ENCODE assay signal across 8 cellular contexts in the genomic region with DNA sequence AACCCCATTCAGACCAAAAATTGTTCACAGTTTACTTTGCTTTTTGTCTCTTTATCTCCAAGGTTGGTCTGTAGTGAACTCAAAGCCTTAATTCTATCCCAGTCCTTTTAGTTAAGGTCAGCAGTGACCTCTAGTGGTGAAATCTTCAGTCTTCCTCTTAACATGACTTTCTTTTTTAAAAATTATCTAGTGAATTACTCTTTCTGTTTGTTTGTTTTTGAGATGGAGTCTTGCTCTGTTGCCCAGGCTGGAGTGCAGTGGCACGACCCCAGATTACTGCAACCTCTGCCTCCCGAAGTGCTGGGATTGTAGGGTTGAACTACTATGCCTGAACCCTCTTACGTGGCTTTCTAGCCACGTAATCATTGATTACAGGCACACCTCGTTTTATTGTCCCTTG. TPM values are rescaled to one million over a fixed set of nuclear protein-coding genes. Genes with fewer than 3 reads are reported as not detected.
DNase-seq lines count a peak whose midpoint lies in the region; ATAC-seq and TF ChIP-seq lines count a peak whose summit lies in the region.

No MANE protein-coding gene starts in this region.

- H3K9ac ChIP-seq in H9 (ENCODE audit: extremely low read depth, insufficient read length, low read length) (no peak overlapping the region), endodermal cell (ENCODE audit: extremely low read depth, low read length, poor library complexity, severe bottlenecking) (no peak overlapping the region)

- H2BK12ac ChIP-seq in H9 (ENCODE audit: insufficient read length, low read depth, low read length): no peak overlapping the region

- H3K27me3 Mint-ChIP-seq in H9 (ENCODE audit: low read depth): no peaks in the 10 kb centered on the region; the same call in 1 of the 2 replicates
- H3K27me3 Mint-ChIP-seq in endodermal cell (ENCODE audit: insufficient read depth): no peaks in the 10 kb centered on the region

- no peak overlapping the region for H4K8ac ChIP-seq in H9 (replicated peaks; ENCODE audit: insufficient read length, low read depth, low read length)

- WGBS in H9 (ENCODE audit: extremely low coverage, insufficient read length, low lambda C conversion rate): no CpG with 5 or more reads among the region's 5 CpGs
- WGBS in endodermal cell (ENCODE audit: insufficient coverage in 1 of 2, insufficient read length in 1 of 2), 2 experiments: 38 to 57% methylated on average over 3 to 5 of the region's 5 CpGs

- H3K9me3 Mint-ChIP-seq in H9 (peaks cover 7% of the 10 kb centered on the region in 2 experiments; a peak in 3 of 5 replicates), endodermal cell (peaks cover 18% of the 10 kb centered on the region)

- no peak overlapping the region for H2BK15ac ChIP-seq in H9 (ENCODE audit: low read depth, low read length)

- ATAC-seq in mucosa of descending colon (peak; percentile 87), HG02588 (IDR thresholded peaks at IDR 0.05; ENCODE audit: unreplicated experiment) (no peak)

- H3K4ac ChIP-seq in H9 (ENCODE audit: low read depth, low read length): no peak overlapping the region

- DNase-seq in cardiac muscle cell (ENCODE audit: low read depth in 1 of 2, low spot score in 1 of 2): peak; percentile 81 to 90
- DNase-seq in right atrium auricular region (ENCODE audit: low spot score): no peak
- DNase-seq in H9: no peak
- DNase-seq in NAMALWA (ENCODE audit: low spot score): peak; percentile 90
- DNase-seq in SIG-M5 (lab: John Stamatoyannopoulos, UW): peak; percentile 26
- no peak for DNase-seq in endodermal cell
- DNase-seq in mucosa of descending colon: peak in 1 of 3 donors; percentile 83

- H3K36me3 Mint-ChIP-seq in H9 (ENCODE audit: insufficient read depth in 1 of 3, low read depth in 3 of 3): peaks cover 0 to 4% (median 0%) of the 10 kb centered on the region in 3 experiments; a peak in 2 of 7 replicates
- no peaks in the 10 kb centered on the region for H3K36me3 Mint-ChIP-seq in endodermal cell (ENCODE audit: low read depth)

- H3K27me3 ChIP-seq in cardiac muscle cell: no peaks in the 10 kb centered on the region
- H3K27me3 ChIP-seq in right atrium auricular region: no peaks in the 10 kb centered on the region
- H3K27me3 ChIP-seq in H9 (ENCODE audit: insufficient read depth, low read length): no peaks in the 10 kb centered on the region
- no peaks in the 10 kb centered on the region for H3K27me3 ChIP-seq in endodermal cell (ENCODE audit: control insufficient read depth, insufficient read depth, low read length, poor library complexity, severe bottlenecking)

- intact Hi-C loops in mucosa of descending colon (cut with DNase I, micrococcal nuclease): loop anchor here (10.0 kb wide), 1 partner anchor 167 kb away; no protein-coding TSS in a partner anchor

- H3K79me1 ChIP-seq in H9 (ENCODE audit: insufficient read depth, low read depth, low read length, poor library complexity, severe bottlenecking): no peaks in the 10 kb centered on the region

- H3K56ac ChIP-seq in H9 (ENCODE audit: insufficient read length, low read depth, low read length): no peak overlapping the region

- no peak overlapping the region for H4K91ac ChIP-seq in H9 (ENCODE audit: insufficient read length, low read depth, low read length)

- H3K4me1 ChIP-seq in cardiac muscle cell (ENCODE audit: low read depth) (no peaks in the 10 kb centered on the region), right atrium auricular region (no peaks in the 10 kb centered on the region), H9 (ENCODE audit: insufficient read depth, low read length) (peaks cover 4% of the 10 kb centered on the region; the same call in 1 of the 2 replicates), endodermal cell (ENCODE audit: control insufficient read depth, insufficient read depth, low read length) (no peaks in the 10 kb centered on the region), mucosa of descending colon (ENCODE audit: low read depth) (no peaks in the 10 kb centered on the region)

- H3T11ph ChIP-seq in H9 (ENCODE audit: low read length): no peak overlapping the region

- H3K27ac Mint-ChIP-seq in H9 (no peak overlapping the region), endodermal cell (no peak overlapping the region)

- no peak overlapping the region for H2AFZ ChIP-seq in H9 (ENCODE audit: low read length)

- H4K5ac ChIP-seq in H9 (ENCODE audit: insufficient read length, low read depth, low read length): no peak overlapping the region

- no peak overlapping the region for H2BK120ac ChIP-seq in H9 (ENCODE audit: low read depth, low read length, poor library complexity, severe bottlenecking)

- TF ChIP-seq CTCF in cardiac muscle cell (IDR thresholded peaks at IDR 0.05; ENCODE audit: low read depth, low read length) (peak; percentile 54), right atrium auricular region (IDR thresholded peaks at IDR 0.05) (peak in 1 of 2 donors; percentile 77), H9 (conservative IDR thresholded peaks at IDR 0.05) (peak; percentile 84), endodermal cell (conservative IDR thresholded peaks at IDR 0.05) (peak; percentile 84), mucosa of descending colon (IDR thresholded peaks at IDR 0.05) (peak; percentile 22)

- no peaks in the 10 kb centered on the region for H3K36me3 ChIP-seq in cardiac muscle cell
- no peaks in the 10 kb centered on the region for H3K36me3 ChIP-seq in right atrium auricular region
- H3K36me3 ChIP-seq in endodermal cell (ENCODE audit: control insufficient read depth, insufficient read depth, low read length): no peaks in the 10 kb centered on the region
- H3K36me3 ChIP-seq in mucosa of descending colon (ENCODE audit: low read depth): no peaks in the 10 kb centered on the region

- H3K23ac ChIP-seq in H9 (ENCODE audit: insufficient read length, low read depth, low read length): no peak overlapping the region

- H2AK5ac ChIP-seq in H9 (ENCODE audit: insufficient read length, low read length): no peak overlapping the region

- no peak overlapping the region for H3K4me2 ChIP-seq in H9 (ENCODE audit: insufficient read depth, insufficient read length, low read length)

- H3K27ac ChIP-seq in cardiac muscle cell (no peak overlapping the region), right atrium auricular region (no peak overlapping the region), H9 (ENCODE audit: insufficient read length, low read depth, low read length) (no peak overlapping the region), endodermal cell (ENCODE audit: low read depth, low read length) (no peak overlapping the region)

- H3K9me3 ChIP-seq in cardiac muscle cell (ENCODE audit: low read depth): no peaks in the 10 kb centered on the region
- no peaks in the 10 kb centered on the region for H3K9me3 ChIP-seq in right atrium auricular region
- H3K9me3 ChIP-seq in H9 (ENCODE audit: control insufficient read depth, low read depth, low read length): no peaks in the 10 kb centered on the region
- no peaks in the 10 kb centered on the region for H3K9me3 ChIP-seq in endodermal cell (ENCODE audit: control insufficient read depth, low read length)
- H3K9me3 ChIP-seq in mucosa of descending colon: no peaks in the 10 kb centered on the region

- H3K23me2 ChIP-seq in H9 (ENCODE audit: insufficient read length, low read depth, low read length, poor library complexity, severe bottlenecking): no peaks in the 10 kb centered on the region

- no peaks in the 10 kb centered on the region for H3K79me2 ChIP-seq in H9 (ENCODE audit: insufficient read depth, low read length)

- no peak overlapping the region for H3K4me3 ChIP-seq in cardiac muscle cell
- peak overlapping the region in 1 of 2 donors; percentile 19 for H3K4me3 ChIP-seq in right atrium auricular region
- H3K4me3 ChIP-seq in endodermal cell (ENCODE audit: low read length): no peak overlapping the region
- no peak overlapping the region for H3K4me3 ChIP-seq in mucosa of descending colon

- H4K20me1 ChIP-seq in H9 (ENCODE audit: control insufficient read depth, insufficient read depth, insufficient read length): no peaks in the 10 kb centered on the region

- H3K18ac ChIP-seq in H9 (ENCODE audit: insufficient read length, low read depth, low read length): no peak overlapping the region

- no peak overlapping the region for H3K14ac ChIP-seq in H9 (ENCODE audit: insufficient read depth, low read length)

- H2BK20ac ChIP-seq in H9 (ENCODE audit: low read depth, low read length, poor library complexity, severe bottlenecking): no peak overlapping the region

- no peak overlapping the region for H3K4me3 Mint-ChIP-seq in H9
- H3K4me3 Mint-ChIP-seq in endodermal cell: no peak overlapping the region

- H2BK5ac ChIP-seq in H9 (ENCODE audit: insufficient read length, low read length): no peak overlapping the region

- H3K4me1 Mint-ChIP-seq in H9: peaks cover 12 to 16% of the 10 kb centered on the region in 2 experiments
- H3K4me1 Mint-ChIP-seq in endodermal cell: peaks cover 14% of the 10 kb centered on the region

RNA-seq across cellular contexts. Expression of a gene that starts 25.0 kb away (rescaled TPM):
- total RNA-seq in cardiac muscle cell (8.8 and 9.0 TPM in 2 replicates), right atrium auricular region (1 to 10 TPM; 3.9 to 4.9 TPM), H9 (2021) (1.3 and 1.4 TPM in 2 replicates), endodermal cell (1 to 10 TPM; 3.8 to 6.6 TPM), mucosa of descending colon (1 to 10 TPM; 4.2 to 7.6 (median 7.5) TPM)
- polyA plus RNA-seq in cardiac muscle cell: 5.3 and 6.0 TPM in 2 replicates
- 3.8 TPM for polyA plus RNA-seq in endodermal cell (2013, experiment 1 of 2)
- 5.3 TPM for polyA plus RNA-seq in endodermal cell (2013, experiment 2 of 2)

RNA-seq across cellular contexts. Expression of a gene that starts 53.0 kb away (rescaled TPM):
- total RNA-seq in cardiac muscle cell (180 and 189 TPM in 2 replicates), right atrium auricular region (10 to 100 TPM; 57.8 to 78.7 TPM), H9 (2021) (411 and 420 TPM in 2 replicates), endodermal cell (100 to 1,000 TPM; 283 to 299 TPM), mucosa of descending colon (100 to 1,000 TPM; 212 to 229 (median 227) TPM)
- 111 and 130 TPM in 2 replicates for polyA plus RNA-seq in cardiac muscle cell
- 222 TPM for polyA plus RNA-seq in endodermal cell (2013, experiment 1 of 2)
- 193 TPM for polyA plus RNA-seq in endodermal cell (2013, experiment 2 of 2)

Comparison
In these comparisons a context has a peak if more than half of its experiments do, and no peak if none do; other contexts are left out.
1. DNase-seq: peak in cardiac muscle cell (2 of 2), NAMALWA (single experiment) and SIG-M5 (single experiment); none in right atrium auricular region (single experiment), H9 (single experiment) and endodermal cell (single experiment).